Comparison of ENCODE assay signal across 11 cellular contexts in genomic region chr15:39788108-39788507, GRCh38. TPM values are rescaled to one million over a fixed set of nuclear protein-coding genes. Genes with fewer than 3 reads are reported as not detected.
DNase-seq lines count a peak whose midpoint lies in the region; ATAC-seq, FAIRE-seq and TF ChIP-seq lines count a peak whose summit lies in the region.
"Had no signal": no experiment of that assay in that cellular context is flagged by ENCODE, and none has a peak within 500 bp of the region (broad histone marks: within the 10 kb centered on the region; RNA-seq: fewer than 3 reads in every experiment).

No MANE protein-coding gene starts in this region.

- peaks cover 18% of the 10 kb centered on the region for H3K4me1 ChIP-seq in CD4-positive, CD25-positive, alpha-beta regulatory T cell (ENCODE audit: control insufficient read depth, insufficient read depth, low read length, poor library complexity, severe bottlenecking)
- H3K4me1 ChIP-seq in hepatocyte (ENCODE audit: insufficient read depth), result peaks cover 19% of the 10 kb centered on the region

- no peak overlapping the region for H2AFZ ChIP-seq in hepatocyte

- TF ChIP-seq CTCF in hepatocyte (IDR thresholded peaks at IDR 0.05; ENCODE audit: poor library complexity), result no peak

- H4K20me1 ChIP-seq in hepatocyte (ENCODE audit: insufficient read depth, poor library complexity, severe bottlenecking), result no peaks in the 10 kb centered on the region

- ATAC-seq in CD4-positive, CD25-positive, alpha-beta regulatory T cell (ENCODE audit: low read depth in 2 of 2), result no peak
- ATAC-seq in GM18867 (IDR thresholded peaks at IDR 0.05; ENCODE audit: unreplicated experiment), result peak; percentile 42
- ATAC-seq in GM19397 (IDR thresholded peaks at IDR 0.05; ENCODE audit: unreplicated experiment), result no peak

- peak overlapping the region in 1 of 4 donors; percentile 10 for H3K4me3 Mint-ChIP-seq in CD4-positive, CD25-positive, alpha-beta regulatory T cell

- peak overlapping the region; percentile 17 for H3K4me2 ChIP-seq in hepatocyte

- DNase-seq in CD4-positive, CD25-positive, alpha-beta regulatory T cell, result no peak
- DNase-seq in RPMI7951 (ENCODE audit: low read depth) (peak; percentile 67), hepatocyte (ENCODE audit: low spot score) (no peak), GM19239 (ENCODE audit: insufficient read length, low spot score) (no peak), NCI-H82 treated with DMSO at 0.1 percent for 48 hours (lab: John Stamatoyannopoulos, UW; ENCODE audit: unreplicated experiment) (no peak)
- DNase-seq: kidney, naive B cell, NCI-H524 treated with DMSO at 0.1 percent for 48 hours had no signal

- peaks cover 2% of the 10 kb centered on the region for H3K27me3 Mint-ChIP-seq in CD4-positive, CD25-positive, alpha-beta regulatory T cell
- H3K27me3 Mint-ChIP-seq: naive B cell had no signal

- H3K27ac ChIP-seq in CD4-positive, CD25-positive, alpha-beta regulatory T cell (ENCODE audit: insufficient read depth, low read length, poor library complexity, severe bottlenecking), result no peak overlapping the region
- peak overlapping the region; percentile 6 for H3K27ac ChIP-seq in hepatocyte

- FAIRE-seq in GM19239 (lab: Jason Lieb, UNC), result no peak
- FAIRE-seq: kidney had no signal

- 72% methylated on average over 4 of the region's 4 CpGs for WGBS in hepatocyte (ENCODE audit: low lambda C conversion rate, missing lambda C conversion rate)

- no peaks in the 10 kb centered on the region for H3K9me2 ChIP-seq in hepatocyte (replicated peaks; ENCODE audit: insufficient read depth)

- no peaks in the 10 kb centered on the region for H3K36me3 ChIP-seq in CD4-positive, CD25-positive, alpha-beta regulatory T cell (ENCODE audit: control insufficient read depth, insufficient read depth, low read length)
- no peaks in the 10 kb centered on the region for H3K36me3 ChIP-seq in hepatocyte (replicated peaks; ENCODE audit: insufficient read depth, low read depth)

- H3K36me3 Mint-ChIP-seq in CD4-positive, CD25-positive, alpha-beta regulatory T cell, result no peaks in the 10 kb centered on the region
- H3K36me3 Mint-ChIP-seq: naive B cell had no signal

- peaks cover 8% of the 10 kb centered on the region for H3K79me2 ChIP-seq in hepatocyte

- H3K27ac Mint-ChIP-seq in CD4-positive, CD25-positive, alpha-beta regulatory T cell, result peak overlapping the region in 1 of 3 donors; percentile 43
- H3K27ac Mint-ChIP-seq: naive B cell had no signal

- no peaks in the 10 kb centered on the region for H3K9me3 Mint-ChIP-seq in CD4-positive, CD25-positive, alpha-beta regulatory T cell
- H3K9me3 Mint-ChIP-seq: naive B cell had no signal

- H3K9me3 ChIP-seq in CD4-positive, CD25-positive, alpha-beta regulatory T cell (ENCODE audit: control insufficient read depth in 2 of 2, low read length in 2 of 2), result no peaks in the 10 kb centered on the region
- H3K9me3 ChIP-seq in hepatocyte (ENCODE audit: low read depth), result no peaks in the 10 kb centered on the region

- no peaks in the 10 kb centered on the region for H3K27me3 ChIP-seq in CD4-positive, CD25-positive, alpha-beta regulatory T cell (ENCODE audit: control insufficient read depth, insufficient read depth, low read length)
- H3K27me3 ChIP-seq in hepatocyte, result no peaks in the 10 kb centered on the region

- H3K4me3 ChIP-seq in CD4-positive, CD25-positive, alpha-beta regulatory T cell (ENCODE audit: low read depth, low read length), result peak overlapping the region; percentile 51
- no peak overlapping the region for H3K4me3 ChIP-seq in hepatocyte
- H3K4me3 ChIP-seq: SK-N-MC had no signal

- peaks cover 22 to 41% (median 30%) of the 10 kb centered on the region in 4 donors for H3K4me1 Mint-ChIP-seq in CD4-positive, CD25-positive, alpha-beta regulatory T cell

RNA-seq across cellular contexts. Expression of gene FSIP1, which starts 5.5 kb away (rescaled TPM):
- total RNA-seq in CD4-positive, CD25-positive, alpha-beta regulatory T cell, result 0.25 TPM
- 1 to 10 TPM in 1 of 4 donors, under 1 TPM in 3; 0.08 to 1.1 (median 0.14) TPM for polyA plus RNA-seq in CD4-positive, CD25-positive, alpha-beta regulatory T cell
- 1.9 and 2.1 TPM in 2 replicates for total RNA-seq in RPMI7951 (2014; rRNA removed; shearing (Covaris generic))
- 0.56 and 0.60 TPM in 2 replicates for total RNA-seq in hepatocyte
- 0.79 TPM in 1 of 2 replicates, not detected in the other for polyA plus RNA-seq in hepatocyte
